ENCODE assay signal across 19 cellular contexts in genomic region chr12:104376650-104377506, GRCh38.
A peak's percentile ranks its signal among the peaks of the same experiment; 100 is the strongest.
DNase-seq lines count a peak whose midpoint lies in the region; ATAC-seq and TF ChIP-seq lines count a peak whose summit lies in the region.
"Had no signal": no experiment of that assay in that cellular context is flagged by ENCODE, and none has a peak within 500 bp of the region (broad histone marks: within the 10 kb centered on the region; RNA-seq: fewer than 3 reads in every experiment).

No MANE protein-coding gene starts in this region.

- H3K4ac ChIP-seq in IMR-90 (ENCODE audit: low read depth, low read length), result peak overlapping the region; percentile 34

- H3K23ac ChIP-seq in IMR-90 (ENCODE audit: low read depth, low read length), result no peak overlapping the region

- no peak overlapping the region for H4K5ac ChIP-seq in IMR-90 (ENCODE audit: low read depth, low read length)

- H2AK5ac ChIP-seq in IMR-90 (ENCODE audit: low read depth, low read length), result no peak overlapping the region

- peak overlapping the region in 1 of 2 experiments; percentile 36; a peak in 2 of 4 replicates for H4K8ac ChIP-seq in IMR-90 (ENCODE audit: low read depth in 2 of 2, low read length in 2 of 2)

- peaks cover 4% of the 10 kb centered on the region for H3K9me1 ChIP-seq in IMR-90 (ENCODE audit: insufficient read depth, low read length)

- no peaks in the 10 kb centered on the region for H3K9me3 Mint-ChIP-seq in type B pancreatic cell
- H3K9me3 Mint-ChIP-seq: activated B cell treated with CpG ODN at 0.5 μM for 24 hours; activated T-helper 17 cell treated with anti-CD3 and anti-CD28 coated beads, Interleukin-2, amount 50 U/mL, for 72 hours; naive B cell had no signal

- no peaks in the 10 kb centered on the region for H4K20me1 ChIP-seq in IMR-90 (ENCODE audit: insufficient read depth, low read length)
- H4K20me1 ChIP-seq: BLaER1 treated with 17β-estradiol and CSF1 and Interleukin-3, amounts not matched to agents 10 nM and 100 nM had no signal

- no peak overlapping the region for H3K14ac ChIP-seq in IMR-90 (replicated peaks; ENCODE audit: low read depth, low read length)

- H2BK15ac ChIP-seq in IMR-90 (ENCODE audit: low read depth, low read length), result 0 out of 3 replicates have a peak overlapping the region, but pooled peaks have one; percentile 16

- H3K4me2 ChIP-seq in IMR-90 (ENCODE audit: low read depth, low read length), result no peak overlapping the region
- H3K4me2 ChIP-seq: BLaER1 treated with 17β-estradiol and CSF1 and Interleukin-3, amounts not matched to agents 10 nM and 100 nM had no signal

- peak overlapping the region; percentile 17 for H2AK9ac ChIP-seq in IMR-90 (replicated peaks; ENCODE audit: low read depth, low read length, poor library complexity)

- CTCF ChIA-PET in IMR-90 (lab: Yijun Ruan, JAX), result no interaction called here

- H2AFZ ChIP-seq in IMR-90 (replicated peaks; ENCODE audit: low read length, poor library complexity), result no peak overlapping the region

- no peak overlapping the region; the same call in 1 of the 2 replicates for H4K91ac ChIP-seq in IMR-90 (ENCODE audit: insufficient read depth, low read depth, low read length)

- in situ Hi-C loops in IMR-90 (cut with MboI; ENCODE audit: low sequenced_read_pairs), result no loop called here

- H3K9me3 ChIP-seq in IMR-90 (ENCODE audit: control insufficient read depth, insufficient read depth, low read length), result no peaks in the 10 kb centered on the region
- H3K9me3 ChIP-seq: esophagus squamous epithelium had no signal

- H3K27me3 ChIP-seq in IMR-90 (ENCODE audit: control insufficient read depth, insufficient read depth, low read length), result no peaks in the 10 kb centered on the region
- H3K27me3 ChIP-seq: BLaER1 treated with 17β-estradiol and CSF1 and Interleukin-3, amounts not matched to agents 10 nM and 100 nM; heart left ventricle had no signal

- H3K27me3 Mint-ChIP-seq in type B pancreatic cell, result peaks cover 7% of the 10 kb centered on the region

- peak overlapping the region; percentile 40; the same call in 1 of the 2 replicates for H3K18ac ChIP-seq in IMR-90 (ENCODE audit: low read depth, low read length)

- POLR2A ChIA-PET in IMR-90 (lab: Charles Lee; ENCODE audit: unreplicated experiment), result no interaction called here

- peak overlapping the region; percentile 24 for H2BK120ac ChIP-seq in IMR-90 (ENCODE audit: low read depth, low read length)

- H3K56ac ChIP-seq in IMR-90 (ENCODE audit: extremely low read depth, insufficient read depth, low read length), result no peak overlapping the region

- H3K4me1 Mint-ChIP-seq in type B pancreatic cell (ENCODE audit: unreplicated experiment), result no peaks in the 10 kb centered on the region

- H3K27ac ChIP-seq in IMR-90 (ENCODE audit: insufficient read depth, low read length), result no peak overlapping the region
- H3K27ac ChIP-seq: BLaER1 treated with 17β-estradiol and CSF1 and Interleukin-3, amounts not matched to agents 10 nM and 100 nM; esophagus squamous epithelium; heart left ventricle had no signal

- TF ChIP-seq CTCF in IMR-90 (conservative IDR thresholded peaks at IDR 0.05; ENCODE audit: low read depth, low read length) (no peak), type B pancreatic cell (conservative IDR thresholded peaks at IDR 0.05) (no peak)

- no peaks in the 10 kb centered on the region for H3K36me3 ChIP-seq in IMR-90 (ENCODE audit: control insufficient read depth, insufficient read depth, low read length)
- H3K36me3 ChIP-seq: BLaER1 treated with 17β-estradiol and CSF1 and Interleukin-3, amounts not matched to agents 10 nM and 100 nM; esophagus squamous epithelium; heart left ventricle had no signal

- peak; percentile 67 for ATAC-seq in IMR-90 (ENCODE audit: low read depth)
- no peak for ATAC-seq in HG03439 (IDR thresholded peaks at IDR 0.05; ENCODE audit: unreplicated experiment)
- ATAC-seq: activated CD8-positive, alpha-beta T cell treated with anti-CD3 and anti-CD28 coated beads, Interleukin-2, amount 10 ng/mL, durations not matched to agents 7 days and 5 days; activated T-helper 17 cell treated with anti-CD3 and anti-CD28 coated beads, Interleukin-2, amount 50 U/mL, for 72 hours; heart left ventricle had no signal

- H2BK5ac ChIP-seq in IMR-90 (ENCODE audit: low read depth, low read length, poor library complexity, severe bottlenecking), result no peak overlapping the region

- H3K4me3 ChIP-seq in IMR-90 (ENCODE audit: insufficient read depth, low read depth, low read length), result no peak overlapping the region
- H3K4me3 ChIP-seq: BLaER1 treated with 17β-estradiol and CSF1 and Interleukin-3, amounts not matched to agents 10 nM and 100 nM; esophagus squamous epithelium; heart left ventricle had no signal

- dilution Hi-C loops in IMR-90 (cut with HindIII; ENCODE audit: low sequenced_read_pairs, unreplicated experiment), result no loop called here

- DNase-seq in EH (ENCODE audit: low read depth) (peak; percentile 63), IMR-90 (peak; percentile 28), fibroblast of gingiva (ENCODE audit: low read depth) (peak; percentile 21), renal cortical epithelial cell (ENCODE audit: low read depth) (peak; percentile 33), type B pancreatic cell (ENCODE audit: extremely low spot score, unreplicated experiment) (no peak), SW480 (ENCODE audit: low spot score) (no peak)
- no peak for DNase-seq in activated naive CD4-positive, alpha-beta T cell (lab: John Stamatoyannopoulos, UW)
- DNase-seq: activated B cell treated with CpG ODN at 0.5 μM for 24 hours; activated CD8-positive, alpha-beta T cell treated with anti-CD3 and anti-CD28 coated beads, Interleukin-2, amount 10 ng/mL, durations not matched to agents 7 days and 5 days; DMS 273 treated with DMSO at 0.1 percent for 48 hours; esophagus squamous epithelium; heart left ventricle; naive B cell; NCI-H1694 treated with DMSO at 0.1 percent for 48 hours; NCI-H446 treated with DMSO at 0.1 percent for 48 hours; Right ventricle myocardium superior had no signal

- no peak overlapping the region for H3K4me3 Mint-ChIP-seq in type B pancreatic cell
- H3K4me3 Mint-ChIP-seq: activated B cell treated with CpG ODN at 0.5 μM for 24 hours; activated CD8-positive, alpha-beta T cell treated with anti-CD3 and anti-CD28 coated beads, Interleukin-2, amount 10 ng/mL, durations not matched to agents 7 days and 5 days; activated T-helper 17 cell treated with anti-CD3 and anti-CD28 coated beads, Interleukin-2, amount 50 U/mL, for 72 hours; naive B cell had no signal

- no peak for TF ChIP-seq RAD21 in IMR-90 (IDR thresholded peaks at IDR 0.05; ENCODE audit: low read length)

- peaks cover 9% of the 10 kb centered on the region for H3K4me1 ChIP-seq in IMR-90 (ENCODE audit: control insufficient read depth, insufficient read depth, low read length)

- BruUV-seq in IMR-90 (replicated peaks; lab: Mats Ljungman, UMichigan), result no TSS peak

- no peak overlapping the region for H3K27ac Mint-ChIP-seq in type B pancreatic cell
- H3K27ac Mint-ChIP-seq: activated B cell treated with CpG ODN at 0.5 μM for 24 hours; activated CD8-positive, alpha-beta T cell treated with anti-CD3 and anti-CD28 coated beads, Interleukin-2, amount 10 ng/mL, durations not matched to agents 7 days and 5 days; activated T-helper 17 cell treated with anti-CD3 and anti-CD28 coated beads, Interleukin-2, amount 50 U/mL, for 72 hours had no signal

- peak overlapping the region; percentile 6 for H2BK20ac ChIP-seq in IMR-90 (ENCODE audit: low read depth, low read length)

- intact Hi-C loops in IMR-90 (cut with micrococcal nuclease), result no loop called here

- H3K79me1 ChIP-seq in IMR-90 (ENCODE audit: low read depth in 1 of 2, low read length in 2 of 2), result no peaks in the 10 kb centered on the region

- TF ChIP-seq POLR2A in IMR-90 (IDR thresholded peaks at IDR 0.05; ENCODE audit: low read depth, low read length), result no peak

- H3K36me3 Mint-ChIP-seq in type B pancreatic cell, result no peaks in the 10 kb centered on the region
- H3K36me3 Mint-ChIP-seq: naive B cell had no signal

- no peak overlapping the region for H3K9ac ChIP-seq in IMR-90 (ENCODE audit: low read depth, low read length)
- H3K9ac ChIP-seq: BLaER1 treated with 17β-estradiol and CSF1 and Interleukin-3, amounts not matched to agents 10 nM and 100 nM had no signal

- 48% methylated on average over 5 of the region's 18 CpGs; no CpG with 5 or more reads in 1 of the 2 experiments for WGBS in IMR-90 (ENCODE audit: extremely low coverage in 2 of 2, insufficient read length in 1 of 2), 2 experiments

TF ChIP-seq in IMR-90, 13 proteins besides CTCF, POLR2A, EP300 and RAD21 (continues in another document):
- TF ChIP-seq MAZ (IDR thresholded peaks at IDR 0.05; ENCODE audit: borderline replicate concordance, low read depth, low read length), result no peak
- TF ChIP-seq BHLHE40 (IDR thresholded peaks at IDR 0.05; ENCODE audit: low read depth, low read length), result no peak
- no peak for TF ChIP-seq USF2 (IDR thresholded peaks at IDR 0.05; ENCODE audit: low read depth, low read length)
- no peak for TF ChIP-seq MAFK (IDR thresholded peaks at IDR 0.05; ENCODE audit: low read depth, low read length)
- no peak for TF ChIP-seq RCOR1 (IDR thresholded peaks at IDR 0.05; ENCODE audit: insufficient replicate concordance, low read length)
- no peak for TF ChIP-seq FOS (IDR thresholded peaks at IDR 0.05; ENCODE audit: low read depth, low read length)
- TF ChIP-seq CHD1 (IDR thresholded peaks at IDR 0.05; ENCODE audit: low read depth, low read length), result no peak
- TF ChIP-seq RFX5 (IDR thresholded peaks at IDR 0.05; ENCODE audit: low read depth, low read length), result no peak
- TF ChIP-seq NFE2L2 (IDR thresholded peaks at IDR 0.05; ENCODE audit: low read depth, low read length), result no peak
- no peak for TF ChIP-seq SMC3 (IDR thresholded peaks at IDR 0.05; ENCODE audit: low read depth, low read length)
- no peak for TF ChIP-seq CEBPB (IDR thresholded peaks at IDR 0.05; ENCODE audit: low read depth, low read length)
- no peak for TF ChIP-seq MXI1 (IDR thresholded peaks at IDR 0.05; ENCODE audit: borderline replicate concordance, low read depth, low read length)

Comparison
In these comparisons a context has a peak if more than half of its experiments do, and no peak if none do; other contexts are left out.
1. DNase-seq: peak in EH (single experiment), IMR-90 (single experiment), fibroblast of gingiva (single experiment) and renal cortical epithelial cell (single experiment); none in type B pancreatic cell (single experiment), activated naive CD4-positive, alpha-beta T cell (0 of 4) and SW480 (single experiment).